In the genomic region with DNA sequence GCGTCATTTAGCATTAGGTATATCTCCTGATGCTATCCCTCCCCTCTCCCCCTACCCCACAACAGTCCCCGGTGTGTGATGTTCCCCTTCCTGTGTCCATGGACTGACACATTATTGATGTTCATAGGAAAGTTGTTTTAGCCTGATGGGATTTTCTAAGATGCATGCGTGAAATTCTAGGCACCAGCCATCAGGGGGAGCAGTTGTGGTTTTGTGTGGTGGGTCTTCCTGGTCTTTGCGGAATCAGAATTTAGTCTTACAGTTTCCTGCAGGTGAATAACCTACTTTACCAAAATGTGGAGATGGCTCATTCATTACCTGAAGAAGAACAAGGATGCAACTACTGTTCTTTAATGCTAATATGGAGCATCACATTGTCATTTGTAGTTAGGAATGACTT, we compare ENCODE assay signal across 9 cellular contexts.
DNase-seq lines count a peak whose midpoint lies in the region; ATAC-seq and TF ChIP-seq lines count a peak whose summit lies in the region.
"Had no signal": no experiment of that assay in that cellular context is flagged by ENCODE, and none has a peak within 500 bp of the region (broad histone marks: within the 10 kb centered on the region; RNA-seq: fewer than 3 reads in every experiment).

No MANE protein-coding gene starts in this region.

- H3K4me1 Mint-ChIP-seq in effector memory CD8-positive, alpha-beta T cell (ENCODE audit: low read depth in 2 of 2) = no peaks in the 10 kb centered on the region
- peaks cover 6% of the 10 kb centered on the region for H3K4me1 Mint-ChIP-seq in neural crest cell
- H3K4me1 Mint-ChIP-seq: activated naive CD4-positive, alpha-beta T cell treated with anti-CD3 and anti-CD28 coated beads, Interleukin-2, amount 50 U/mL, for 24 hours had no signal

- peak; percentile 50 for DNase-seq in NCI-H2171 treated with DMSO at 0.1 percent for 48 hours (lab: John Stamatoyannopoulos, UW)
- DNase-seq in NCI-H2171 (lab: John Stamatoyannopoulos, UW) = no peak
- DNase-seq in HCEC 1CT = peak; percentile 57
- peak; percentile 31 for DNase-seq in RWPE1 (ENCODE audit: low spot score)
- DNase-seq in effector memory CD8-positive, alpha-beta T cell = peak in 2 of 3 experiments; percentile 9 to 15
- peak; percentile 31 for DNase-seq in neural crest cell (ENCODE audit: low read depth, low spot score)

- no peaks in the 10 kb centered on the region for H3K9me3 Mint-ChIP-seq in effector memory CD8-positive, alpha-beta T cell
- H3K9me3 Mint-ChIP-seq in neural crest cell = no peaks in the 10 kb centered on the region
- H3K9me3 Mint-ChIP-seq: activated naive CD4-positive, alpha-beta T cell treated with anti-CD3 and anti-CD28 coated beads, Interleukin-2, amount 50 U/mL, for 24 hours had no signal

- peaks cover 38 to 42% of the 10 kb centered on the region in 2 donors for H3K27me3 Mint-ChIP-seq in effector memory CD8-positive, alpha-beta T cell
- no peaks in the 10 kb centered on the region for H3K27me3 Mint-ChIP-seq in neural crest cell (ENCODE audit: low read depth)

- H3K27ac Mint-ChIP-seq in effector memory CD8-positive, alpha-beta T cell = no peak overlapping the region
- no peak overlapping the region for H3K27ac Mint-ChIP-seq in neural crest cell (ENCODE audit: unreplicated experiment)
- H3K27ac Mint-ChIP-seq: activated naive CD4-positive, alpha-beta T cell treated with anti-CD3 and anti-CD28 coated beads, Interleukin-2, amount 50 U/mL, for 24 hours had no signal

- no peaks in the 10 kb centered on the region for H3K36me3 Mint-ChIP-seq in effector memory CD8-positive, alpha-beta T cell (ENCODE audit: insufficient read depth)
- no peaks in the 10 kb centered on the region for H3K36me3 Mint-ChIP-seq in neural crest cell (ENCODE audit: low read depth)
- H3K36me3 Mint-ChIP-seq: activated naive CD4-positive, alpha-beta T cell treated with anti-CD3 and anti-CD28 coated beads, Interleukin-2, amount 50 U/mL, for 24 hours had no signal

- POLR2A ChIA-PET in RWPE1 (lab: Yijun Ruan, JAX; ENCODE audit: low non-redundant PET) = no interaction called here

- TF ChIP-seq CTCF in RWPE1 (conservative IDR thresholded peaks at IDR 0.05; ENCODE audit: low read depth) (peak; percentile 31; the same call in 1 of the 2 replicates), neural crest cell (conservative IDR thresholded peaks at IDR 0.05) (peak; percentile 73)

- CTCF ChIA-PET in RWPE1 (lab: Yijun Ruan, JAX) = interaction anchor here (0.8 kb wide), 2 partner anchors 10 to 72 kb away, joined by 3 read pairs; no protein-coding TSS in a partner anchor

- no peak overlapping the region for H3K4me3 Mint-ChIP-seq in effector memory CD8-positive, alpha-beta T cell
- no peak overlapping the region for H3K4me3 Mint-ChIP-seq in neural crest cell
- H3K4me3 Mint-ChIP-seq: activated naive CD4-positive, alpha-beta T cell treated with anti-CD3 and anti-CD28 coated beads, Interleukin-2, amount 50 U/mL, for 24 hours had no signal

- ATAC-seq in effector memory CD8-positive, alpha-beta T cell (replicated peaks) = no peak
- no peak for ATAC-seq in GM18498 (IDR thresholded peaks at IDR 0.05; ENCODE audit: unreplicated experiment)
- ATAC-seq in HG02981 (IDR thresholded peaks at IDR 0.05; ENCODE audit: unreplicated experiment) = no peak

- no peak overlapping the region for H3K27ac ChIP-seq in RWPE1
